ENCODE assay signal across 8 cellular contexts in genomic region chr4:143558823-143559756, GRCh38. TPM values are rescaled to one million over a fixed set of nuclear protein-coding genes. Genes with fewer than 3 reads are reported as not detected.
DNase-seq lines count a peak whose midpoint lies in the region; ATAC-seq and TF ChIP-seq lines count a peak whose summit lies in the region.

No MANE protein-coding gene starts in this region.

- CTCF ChIA-PET in AG04449 (lab: Yijun Ruan, JAX) = interaction anchor here (2.1 kb wide), 1 partner anchor 11 kb away, joined by 10 read pairs; no protein-coding TSS in a partner anchor

- H3K36me3 ChIP-seq in esophagus (ENCODE audit: control insufficient read depth in 2 of 2, insufficient read depth in 2 of 2, low read length in 1 of 2) = no peaks in the 10 kb centered on the region

- POLR2A ChIA-PET in AG04449 (lab: Yijun Ruan, JAX) = no interaction called here

- peaks cover 0 to 5% of the 10 kb centered on the region in 2 donors for H3K4me1 ChIP-seq in esophagus (ENCODE audit: control insufficient read depth in 2 of 2, insufficient read depth in 2 of 2, low read length in 1 of 2)

- peak; percentile 89 for ATAC-seq in GM18867 (IDR thresholded peaks at IDR 0.05; ENCODE audit: unreplicated experiment)
- ATAC-seq in HG03159 (IDR thresholded peaks at IDR 0.05; ENCODE audit: unreplicated experiment) = peak; percentile 85

- H3K27ac ChIP-seq in esophagus (ENCODE audit: low read depth in 2 of 2, low read length in 1 of 2) = peak overlapping the region; percentile 6 to 76

- TF ChIP-seq CTCF in AG04449 (IDR thresholded peaks at IDR 0.05; ENCODE audit: insufficient read depth, low read length, missing control alignments) = peak; percentile 30

- H3K4me3 ChIP-seq in AG04449 (ENCODE audit: low read depth, low read length) (peak overlapping the region; percentile 60), esophagus (ENCODE audit: low read depth in 1 of 2, low read length in 2 of 2) (peak overlapping the region; percentile 51 to 73)

- 2% methylated on average over 57 of the region's 57 CpGs for WGBS in esophagus, 2 donors

- H3K27me3 ChIP-seq in esophagus (ENCODE audit: control insufficient read depth in 1 of 2, insufficient read depth in 2 of 2, low read length in 2 of 2) = no peaks in the 10 kb centered on the region

- H3K9me3 ChIP-seq in esophagus (ENCODE audit: control insufficient read depth in 2 of 2, insufficient read depth in 1 of 2, low read depth in 1 of 2, low read length in 1 of 2) = peaks cover 0 to 3% of the 10 kb centered on the region in 2 donors

- DNase-seq in AG04449 (ENCODE audit: low read depth, low spot score) (no peak), NCI-H748 (lab: John Stamatoyannopoulos, UW; ENCODE audit: unreplicated experiment) (peak; percentile 91), activated T-cell treated with anti-CD3 and anti-CD28 coated beads for 4 hours (peak; percentile 63), mucosa of gallbladder (ENCODE audit: low spot score) (peak; percentile 79)
- peak; percentile 30 to 48 for DNase-seq in stimulated activated CD8-positive, alpha-beta memory T cell treated with anti-CD3 and anti-CD28 coated beads, Interleukin-7, amount 100 ng/mL, for 1 hour (ENCODE audit: low read depth in 2 of 2)

RNA-seq across cellular contexts. Expression of gene SMARCA5, which starts 45.6 kb away (rescaled TPM):
- 10 to 100 TPM in 1 of 2 donors, 1 to 10 TPM in 1; 5.7 to 11.1 TPM for polyA plus RNA-seq in esophagus
- 49.5 TPM for total RNA-seq in mucosa of gallbladder
